Comparison of ENCODE assay signal across 8 cellular contexts in genomic region chr3:170499562-170500156, GRCh38.
DNase-seq lines count a peak whose midpoint lies in the region; ATAC-seq and TF ChIP-seq lines count a peak whose summit lies in the region.

No MANE protein-coding gene starts in this region.

- H2BK5ac ChIP-seq in IMR-90 (ENCODE audit: low read depth, low read length, poor library complexity, severe bottlenecking) = no peak overlapping the region

- no peak overlapping the region for H3K9ac ChIP-seq in IMR-90 (ENCODE audit: low read depth, low read length)

- dilution Hi-C loops in IMR-90 (cut with HindIII; ENCODE audit: low sequenced_read_pairs, unreplicated experiment) = no loop called here

- H3K4me3 ChIP-seq in cardiac muscle cell (no peak overlapping the region), IMR-90 (ENCODE audit: insufficient read depth, low read depth, low read length) (no peak overlapping the region), astrocyte of the cerebellum (ENCODE audit: low read depth, low read length) (no peak overlapping the region)

- H3K4me1 ChIP-seq in cardiac muscle cell (ENCODE audit: low read depth) = no peaks in the 10 kb centered on the region
- H3K4me1 ChIP-seq in IMR-90 (ENCODE audit: control insufficient read depth, insufficient read depth, low read length) = no peaks in the 10 kb centered on the region; the same call in 1 of the 2 replicates

- no peak overlapping the region; the same call in 1 of the 2 replicates for H3K4ac ChIP-seq in IMR-90 (ENCODE audit: low read depth, low read length)

- CTCF ChIA-PET in IMR-90 (lab: Yijun Ruan, JAX) = interaction anchor here (0.6 to 1.7 kb wide), 8 partner anchors 12 to 311 kb away, joined by 3 to 5 read pairs (median 4); no protein-coding TSS in a partner anchor

- H3K18ac ChIP-seq in IMR-90 (ENCODE audit: low read depth, low read length) = no peak overlapping the region

- BruUV-seq in IMR-90 (replicated peaks; lab: Mats Ljungman, UMichigan) = no TSS peak

- no peak overlapping the region for H3K56ac ChIP-seq in IMR-90 (ENCODE audit: extremely low read depth, insufficient read depth, low read length)

- H2BK20ac ChIP-seq in IMR-90 (ENCODE audit: low read depth, low read length) = no peak overlapping the region

- intact Hi-C loops in Right ventricle myocardium inferior (cut with DNase I) (no loop called here), IMR-90 (cut with micrococcal nuclease) (loop anchor here (2.0 kb wide), 1 partner anchor 303 kb away; no protein-coding TSS in a partner anchor)

- peak overlapping the region; percentile 1; the same call in 1 of the 2 replicates for H2BK120ac ChIP-seq in IMR-90 (ENCODE audit: low read depth, low read length)

- H3K27ac ChIP-seq in cardiac muscle cell (no peak overlapping the region), IMR-90 (ENCODE audit: insufficient read depth, low read length) (no peak overlapping the region)

- H4K91ac ChIP-seq in IMR-90 (ENCODE audit: insufficient read depth, low read depth, low read length) = no peak overlapping the region

- no peak for TF ChIP-seq POLR2A in IMR-90 (IDR thresholded peaks at IDR 0.05; ENCODE audit: low read depth, low read length)

- no peaks in the 10 kb centered on the region for H3K36me3 ChIP-seq in cardiac muscle cell
- H3K36me3 ChIP-seq in IMR-90 (ENCODE audit: control insufficient read depth, insufficient read depth, low read length) = no peaks in the 10 kb centered on the region

- WGBS in IMR-90 (ENCODE audit: extremely low coverage in 2 of 2, insufficient read length in 1 of 2), 2 experiments = no CpG with 5 or more reads among the region's 3 CpGs

- POLR2A ChIA-PET in IMR-90 (lab: Charles Lee; ENCODE audit: unreplicated experiment) = no interaction called here

- no peak overlapping the region for H2AK5ac ChIP-seq in IMR-90 (ENCODE audit: low read depth, low read length)

- H4K5ac ChIP-seq in IMR-90 (ENCODE audit: low read depth, low read length) = no peak overlapping the region

- no peak overlapping the region for H4K8ac ChIP-seq in IMR-90 (ENCODE audit: low read depth in 2 of 2, low read length in 2 of 2)

- H3K23ac ChIP-seq in IMR-90 (ENCODE audit: low read depth, low read length) = no peak overlapping the region

- peak; percentile 56 for TF ChIP-seq RAD21 in IMR-90 (IDR thresholded peaks at IDR 0.05; ENCODE audit: low read length)

- no peak overlapping the region for H3K4me2 ChIP-seq in IMR-90 (ENCODE audit: low read depth, low read length)

- TF ChIP-seq CTCF in cardiac muscle cell (IDR thresholded peaks at IDR 0.05; ENCODE audit: low read depth, low read length) (peak; percentile 87), IMR-90 (conservative IDR thresholded peaks at IDR 0.05; ENCODE audit: low read depth, low read length) (peak; percentile 57), astrocyte of the cerebellum (IDR thresholded peaks at IDR 0.05; ENCODE audit: low read depth, low read length, missing control alignments) (peak; percentile 72)

- no peaks in the 10 kb centered on the region for H3K27me3 ChIP-seq in cardiac muscle cell
- H3K27me3 ChIP-seq in IMR-90 (ENCODE audit: control insufficient read depth, insufficient read depth, low read length) = no peaks in the 10 kb centered on the region

- DNase-seq in cardiac muscle cell (ENCODE audit: low read depth in 1 of 2, low spot score in 1 of 2) (peak; percentile 32 to 84), Right ventricle myocardium inferior (ENCODE audit: missing footprints) (no peak), IMR-90 (peak; percentile 57), astrocyte of the cerebellum (ENCODE audit: low read depth) (no peak), left kidney (ENCODE audit: low read depth, low spot score) (peak; percentile 49), NCI-H2081 treated with DMSO at 0.1 percent for 48 hours (lab: John Stamatoyannopoulos, UW) (no peak)

- no peaks in the 10 kb centered on the region for H3K79me1 ChIP-seq in IMR-90 (ENCODE audit: low read depth in 1 of 2, low read length in 2 of 2)

- no peak overlapping the region for H2AFZ ChIP-seq in IMR-90 (replicated peaks; ENCODE audit: low read length, poor library complexity)

- H4K20me1 ChIP-seq in IMR-90 (ENCODE audit: insufficient read depth, low read length) = no peaks in the 10 kb centered on the region

- H2AK9ac ChIP-seq in IMR-90 (replicated peaks; ENCODE audit: low read depth, low read length, poor library complexity) = no peak overlapping the region

- no peak overlapping the region for H2BK15ac ChIP-seq in IMR-90 (ENCODE audit: low read depth, low read length)

- H3K9me1 ChIP-seq in IMR-90 (ENCODE audit: insufficient read depth, low read length) = peaks cover 3% of the 10 kb centered on the region

- H3K9me3 ChIP-seq in cardiac muscle cell (ENCODE audit: low read depth) (no peaks in the 10 kb centered on the region), IMR-90 (ENCODE audit: control insufficient read depth, insufficient read depth, low read length) (no peaks in the 10 kb centered on the region)

- in situ Hi-C loops in IMR-90 (cut with MboI; ENCODE audit: low sequenced_read_pairs) (no loop called here), astrocyte of the cerebellum (cut with HindIII; ENCODE audit: low sequenced_read_pairs) (no loop called here)

- no peak overlapping the region for H3K14ac ChIP-seq in IMR-90 (replicated peaks; ENCODE audit: low read depth, low read length)

- ATAC-seq in Right ventricle myocardium inferior = no peak
- ATAC-seq in IMR-90 (ENCODE audit: low read depth) = peak; percentile 60; the same call in 1 of the 2 replicates
- ATAC-seq in GM21447 (IDR thresholded peaks at IDR 0.05; ENCODE audit: unreplicated experiment) = no peak
- ATAC-seq in HG03565 (IDR thresholded peaks at IDR 0.05; ENCODE audit: unreplicated experiment) = no peak

TF ChIP-seq in IMR-90, 13 proteins besides CTCF, POLR2A, EP300 and RAD21:
- peak; percentile 33 for TF ChIP-seq SMC3 (IDR thresholded peaks at IDR 0.05; ENCODE audit: low read depth, low read length)
- TF ChIP-seq MAFK (IDR thresholded peaks at IDR 0.05; ENCODE audit: low read depth, low read length) = no peak

Comparison
In these comparisons a context has a peak if more than half of its experiments do, and no peak if none do; other contexts are left out.
1. DNase-seq: peak in cardiac muscle cell (2 of 2), IMR-90 (single experiment) and left kidney (single experiment); none in Right ventricle myocardium inferior (single experiment), astrocyte of the cerebellum (single experiment) and NCI-H2081 treated with DMSO at 0.1 percent for 48 hours (single experiment).
2. Peak in every context shown above with its lines, with median percentiles within 50 percentile points of each other: CTCF ChIP-seq.